15 cellular contexts compared by ENCODE assay signal in the genomic region with DNA sequence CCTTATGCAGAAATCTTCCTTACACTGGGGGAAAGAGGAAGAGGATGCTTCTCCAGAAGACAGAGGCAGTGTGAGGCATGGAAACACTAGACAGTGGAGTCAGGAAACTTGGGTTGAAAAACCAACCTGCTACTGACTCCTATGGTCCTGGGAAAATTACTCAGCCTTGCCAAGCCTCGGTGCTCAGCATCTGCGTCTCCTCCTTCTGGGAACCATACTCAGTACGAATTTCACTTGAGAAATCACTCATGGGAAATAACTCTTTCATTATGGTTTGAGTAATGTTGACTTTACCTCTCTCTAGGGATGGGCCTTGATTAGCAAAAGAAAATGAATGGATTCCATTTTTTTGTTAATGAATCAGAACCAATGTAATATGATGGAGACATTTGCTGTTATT.
DNase-seq lines count a peak whose midpoint lies in the region; TF ChIP-seq lines count a peak whose summit lies in the region.
"Had no signal": no experiment of that assay in that cellular context is flagged by ENCODE, and none has a peak within 500 bp of the region (broad histone marks: within the 10 kb centered on the region; RNA-seq: fewer than 3 reads in every experiment).

No MANE protein-coding gene starts in this region.

- no peak overlapping the region for H3K4me3 ChIP-seq in fibroblast of mammary gland (ENCODE audit: control insufficient read depth, low read depth, low read length)
- H3K4me3 ChIP-seq: BLaER1 had no signal

- DNase-seq in NCI-H2227 (lab: John Stamatoyannopoulos, UW; ENCODE audit: unreplicated experiment), result peak; percentile 5
- no peak for DNase-seq in NCI-H2227 treated with DMSO at 0.1 percent for 48 hours (lab: John Stamatoyannopoulos, UW)
- peak; percentile 10 for DNase-seq in SKM-1 (lab: John Stamatoyannopoulos, UW; ENCODE audit: unreplicated experiment)
- peak; percentile 36 for DNase-seq in fibroblast of mammary gland (ENCODE audit: low read depth)
- DNase-seq in stromal cell of bone marrow (ENCODE audit: low read depth), result peak; percentile 33
- no peak for DNase-seq in HCEC 1CT
- no peak for DNase-seq in putamen (ENCODE audit: low spot score)
- no peak for DNase-seq in DMS 273 treated with DMSO at 0.1 percent for 48 hours (lab: John Stamatoyannopoulos, UW)
- DNase-seq: Caco-2; CD4-positive, CD25-positive, alpha-beta regulatory T cell; CD8-positive, alpha-beta T cell; DMS79; GF-D8; H7 had no signal

- no peak for TF ChIP-seq CTCF in fibroblast of mammary gland (conservative IDR thresholded peaks at IDR 0.05; ENCODE audit: control insufficient read depth, insufficient read depth, low read depth, low read length)

Comparison
In these comparisons a context has a peak if more than half of its experiments do, and no peak if none do; other contexts are left out.
1. DNase-seq: peak in NCI-H2227 (single experiment), SKM-1 (single experiment), fibroblast of mammary gland (single experiment) and stromal cell of bone marrow (single experiment); none in NCI-H2227 treated with DMSO at 0.1 percent for 48 hours (single experiment), HCEC 1CT (single experiment), putamen (single experiment) and DMS 273 treated with DMSO at 0.1 percent for 48 hours (single experiment).